ENCODE assay signal across 14 cellular contexts in the genomic region with DNA sequence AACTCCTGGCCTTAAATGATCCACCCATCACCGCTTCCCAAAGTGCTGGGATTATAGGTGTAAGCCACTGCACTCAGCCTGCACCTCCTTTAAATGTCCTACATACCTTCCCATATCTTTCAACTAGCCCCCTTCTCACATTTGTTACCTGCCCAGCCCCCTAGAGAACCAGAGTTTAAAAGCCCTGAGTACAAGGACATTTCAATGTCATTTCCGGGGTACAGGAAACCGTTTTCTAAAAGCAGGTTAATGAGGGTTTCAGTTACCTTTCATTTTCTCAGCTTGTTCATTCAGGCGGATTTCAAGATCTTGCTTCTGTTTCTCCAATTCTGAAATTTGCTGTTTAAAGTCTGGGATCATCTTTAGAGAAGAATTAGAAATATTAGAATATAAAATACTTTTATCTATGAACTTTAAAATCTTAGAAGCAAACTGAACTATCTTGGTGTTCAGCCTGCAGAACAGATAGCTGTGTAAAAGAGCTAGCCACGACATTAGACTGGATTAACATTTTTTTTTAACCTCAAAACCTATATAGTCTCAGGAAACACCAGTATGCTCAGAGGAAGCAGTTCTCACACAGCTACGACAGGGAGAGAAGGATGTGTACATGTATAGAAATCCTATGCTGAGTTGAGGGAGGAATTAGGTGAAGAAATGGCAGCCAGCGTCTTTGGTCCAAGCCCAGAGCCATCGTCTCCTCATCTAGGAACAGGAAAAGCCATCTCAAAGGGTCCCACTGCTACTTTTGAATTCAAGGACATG. TPM values are rescaled to one million over a fixed set of nuclear protein-coding genes. Genes with fewer than 3 reads are reported as not detected.
DNase-seq lines count a peak whose midpoint lies in the region; ATAC-seq and TF ChIP-seq lines count a peak whose summit lies in the region.
"Had no signal": no experiment of that assay in that cellular context is flagged by ENCODE, and none has a peak within 500 bp of the region (broad histone marks: within the 10 kb centered on the region; RNA-seq: fewer than 3 reads in every experiment).

No MANE protein-coding gene starts in this region.

- H3K4me3 Mint-ChIP-seq in natural killer cell: peak overlapping the region; percentile 81
- H3K4me3 Mint-ChIP-seq: neural progenitor cell had no signal

- no peak for TF ChIP-seq POLR2A in Peyer's patch (IDR thresholded peaks at IDR 0.05)

- H3K4me1 ChIP-seq in Peyer's patch: no peaks in the 10 kb centered on the region
- H3K4me1 ChIP-seq: neural progenitor cell had no signal

- no peaks in the 10 kb centered on the region for H3K9me3 Mint-ChIP-seq in natural killer cell
- H3K9me3 Mint-ChIP-seq: neural progenitor cell had no signal

- H3K27ac Mint-ChIP-seq in natural killer cell: peak overlapping the region; percentile 84 to 87
- H3K27ac Mint-ChIP-seq: neural progenitor cell had no signal

- ATAC-seq in activated CD4-positive, CD25-positive, alpha-beta regulatory T cell treated with anti-CD3 and anti-CD28 coated beads, Interleukin-2, amount 50 U/mL, for 24 hours: peak; percentile 7 to 32
- ATAC-seq in GM21576 (IDR thresholded peaks at IDR 0.05; ENCODE audit: unreplicated experiment) (peak; percentile 51), natural killer cell (peak in 2 of 3 donors; percentile 29 to 32), GM18861 (IDR thresholded peaks at IDR 0.05; ENCODE audit: unreplicated experiment) (no peak)

- H3K27ac ChIP-seq in Peyer's patch: peak overlapping the region in 3 of 4 donors; percentile 32 to 81 (median 77)
- H3K27ac ChIP-seq: 22Rv1, brain microvascular endothelial cell, neural progenitor cell, thoracic aorta had no signal

- H3K9me3 ChIP-seq in Peyer's patch: no peaks in the 10 kb centered on the region
- H3K9me3 ChIP-seq: thoracic aorta had no signal

- H3K36me3 ChIP-seq in Peyer's patch: peaks cover 0 to 10% (median 0%) of the 10 kb centered on the region in 3 donors
- H3K36me3 ChIP-seq: brain microvascular endothelial cell, neural progenitor cell, thoracic aorta had no signal

- TF ChIP-seq CTCF in Peyer's patch (IDR thresholded peaks at IDR 0.05) (no peak), natural killer cell (IDR thresholded peaks at IDR 0.05) (no peak)

- peak overlapping the region in 2 of 4 donors; percentile 23 to 25 for H3K4me3 ChIP-seq in Peyer's patch
- H3K4me3 ChIP-seq: neural progenitor cell, thoracic aorta had no signal

- intact Hi-C loops in natural killer cell (cut with micrococcal nuclease): no loop called here

- no peaks in the 10 kb centered on the region for H3K27me3 Mint-ChIP-seq in natural killer cell (ENCODE audit: low read depth in 2 of 2)

- peaks cover 16 to 19% of the 10 kb centered on the region in 2 donors for H3K4me1 Mint-ChIP-seq in natural killer cell
- H3K4me1 Mint-ChIP-seq: neural progenitor cell had no signal

- no peaks in the 10 kb centered on the region for H3K27me3 ChIP-seq in Peyer's patch
- H3K27me3 ChIP-seq: brain microvascular endothelial cell, neural progenitor cell had no signal

- H3K36me3 Mint-ChIP-seq in natural killer cell: no peaks in the 10 kb centered on the region

- no peak for DNase-seq in activated CD4-positive, CD25-positive, alpha-beta regulatory T cell treated with anti-CD3 and anti-CD28 coated beads, Interleukin-2, amount 50 U/mL, for 72 hours
- DNase-seq in Peyer's patch: no peak
- DNase-seq in natural killer cell: no peak
- no peak for DNase-seq in SIG-M5 treated with dmso at 0.1 percent for 504 hours (lab: John Stamatoyannopoulos, UW; ENCODE audit: unreplicated experiment)
- no peak for DNase-seq in SK-N-DZ (ENCODE audit: low spot score)
- DNase-seq: activated CD4-positive, alpha-beta T cell treated with anti-CD3 and anti-CD28 coated beads for 48 hours; brain microvascular endothelial cell; NCI-H1417 treated with DMSO at 0.1 percent for 48 hours had no signal

RNA-seq across cellular contexts. Expression of a gene that starts 29.9 kb away (rescaled TPM):
- total RNA-seq in Peyer's patch (100 to 1,000 TPM in 1 of 4 donors, 1 to 10 TPM in 3; 6.1 to 120 (median 7.6) TPM), natural killer cell (10 to 100 TPM; 22.5 to 31.3 (median 23.0) TPM)
- 24.1 and 26.0 TPM in 2 replicates for polyA plus RNA-seq in SK-N-DZ (2014; cell fraction: cytosol; rRNA removed)
- 9.5 and 16.5 TPM in 2 replicates for polyA plus RNA-seq in SK-N-DZ (2014; cell fraction: nucleus; rRNA removed)
